ENCODE assay signal across 1 cellular context in genomic region chr19:1396019-1396767, GRCh38.
A peak's percentile ranks its signal among the peaks of the same experiment; 100 is the strongest.
TF ChIP-seq lines count a peak whose summit lies in the region.

No MANE protein-coding gene starts in this region.

TF ChIP-seq in HEK293, 187 proteins besides CTCF, POLR2A, EP300 and RAD21 (continued from another document):
- TF ChIP-seq ZNF518A (tag by site-specific recombination; conservative IDR thresholded peaks at IDR 0.05; ENCODE audit: low read depth) (no peak), ZNF148 (tag by site-specific recombination; IDR thresholded peaks at IDR 0.05; ENCODE audit: borderline replicate concordance) (no peak), PBX3 (CRISPR knock-in tag; IDR thresholded peaks at IDR 0.05) (no peak), ZIC2 (tag by site-specific recombination; IDR thresholded peaks at IDR 0.05) (peak; percentile 78), ZNF341 (tag by site-specific recombination; IDR thresholded peaks at IDR 0.05; ENCODE audit: low read depth) (peak; percentile 48; the same call in 1 of the 2 replicates), KLF10 (tag by site-specific recombination; IDR thresholded peaks at IDR 0.05) (0 out of 2 replicates have a peak, but pooled peaks have one; percentile 29), ZNF302 (tag by site-specific recombination; IDR thresholded peaks at IDR 0.05; ENCODE audit: low read depth) (no peak), GLIS2 (tag by site-specific recombination; IDR thresholded peaks at IDR 0.05) (peak; percentile 55; the same call in 1 of the 2 replicates), ZNF221 (tag by site-specific recombination; IDR thresholded peaks at IDR 0.05; ENCODE audit: borderline replicate concordance) (no peak)
